Comparison of ENCODE assay signal across 8 cellular contexts in the genomic region with DNA sequence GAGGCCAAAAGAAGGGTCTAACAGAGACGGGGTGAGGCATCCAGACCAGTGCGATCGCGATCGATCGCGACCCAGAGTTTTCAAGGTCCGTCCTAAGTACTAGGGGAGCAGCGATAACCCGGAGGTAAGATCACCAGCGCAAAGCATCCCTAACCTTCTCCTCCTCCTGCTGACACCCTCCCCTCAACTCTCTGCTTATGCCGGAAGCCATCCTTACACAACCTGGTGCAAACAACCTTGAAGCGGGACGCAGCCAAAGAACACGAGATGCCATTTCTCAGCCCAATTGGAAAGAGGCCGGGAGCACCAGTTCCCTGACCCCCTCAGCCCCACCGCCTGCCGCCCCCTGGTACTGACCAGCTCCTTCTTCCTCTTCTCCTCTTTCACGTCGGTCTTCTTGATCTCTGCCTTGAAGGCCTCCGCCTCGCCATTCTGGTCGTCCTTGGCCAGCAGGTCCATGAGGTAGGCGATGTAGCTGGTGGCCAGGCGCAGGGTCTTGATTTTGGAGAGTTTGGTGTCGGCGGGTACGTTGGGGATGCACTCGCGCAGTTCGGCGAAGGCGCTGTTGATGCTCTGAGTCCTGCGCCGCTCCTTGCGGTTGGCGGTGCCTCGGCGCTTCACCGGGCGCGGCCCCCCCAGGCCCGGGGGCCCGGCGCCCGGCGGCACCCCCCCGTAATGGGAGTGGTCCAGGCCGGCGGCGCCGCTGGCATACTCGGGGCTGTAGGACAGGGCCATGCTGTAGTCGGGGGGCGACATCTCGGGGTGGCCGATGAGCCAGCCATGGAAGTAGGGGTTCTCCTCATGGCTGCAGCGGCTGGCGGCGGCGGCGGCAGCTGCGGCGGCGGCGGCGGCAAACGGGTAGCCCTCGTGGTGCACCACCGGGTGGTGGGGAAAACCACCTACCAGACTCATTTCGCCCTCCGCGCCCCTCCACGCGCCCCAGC. TPM values are rescaled to one million over a fixed set of nuclear protein-coding genes. Genes with fewer than 3 reads are reported as not detected.
DNase-seq lines count a peak whose midpoint lies in the region; ATAC-seq, FAIRE-seq and TF ChIP-seq lines count a peak whose summit lies in the region.

No MANE protein-coding gene starts in this region.

- peaks cover 66% of the 10 kb centered on the region for H3K27me3 ChIP-seq in muscle layer of duodenum (ENCODE audit: low read depth, low read length)

- no peaks in the 10 kb centered on the region for H3K36me3 Mint-ChIP-seq in brain

- peak overlapping the region; percentile 91 for H3K27ac ChIP-seq in muscle layer of duodenum (ENCODE audit: low read length)

- TF ChIP-seq CTCF in brain (conservative IDR thresholded peaks at IDR 0.05) = no peak

- DNase-seq in AG08396 (ENCODE audit: low spot score) = peak; percentile 5
- DNase-seq in HTR-8/SVneo (ENCODE audit: insufficient read length, low spot score) = peak; percentile 32
- DNase-seq in SIG-M5 treated with dmso at 0.1 percent for 504 hours (lab: John Stamatoyannopoulos, UW; ENCODE audit: unreplicated experiment) = no peak

- ATAC-seq in GM18870 (IDR thresholded peaks at IDR 0.05; ENCODE audit: unreplicated experiment) = no peak
- no peak for ATAC-seq in HG03342 (IDR thresholded peaks at IDR 0.05; ENCODE audit: unreplicated experiment)
- no peak for ATAC-seq in GM18519 (IDR thresholded peaks at IDR 0.05; ENCODE audit: low FRiP score, unreplicated experiment)

- peaks cover 0 to 5% of the 10 kb centered on the region in 2 donors for H3K4me1 ChIP-seq in muscle layer of duodenum (ENCODE audit: control insufficient read depth in 1 of 2, insufficient read depth in 2 of 2, low read length in 2 of 2)

- H3K4me3 Mint-ChIP-seq in brain = peak overlapping the region; percentile 58 to 85 (median 78)

- peaks cover 57% of the 10 kb centered on the region for H3K4me1 Mint-ChIP-seq in brain

- peak overlapping the region; percentile 84 to 93 for H3K4me3 ChIP-seq in muscle layer of duodenum (ENCODE audit: low read depth in 1 of 2, low read length in 2 of 2)

- peak overlapping the region in 3 of 5 experiments; percentile 44 to 82 (median 72) for H3K27ac Mint-ChIP-seq in brain

- no peaks in the 10 kb centered on the region for H3K36me3 ChIP-seq in muscle layer of duodenum (ENCODE audit: control insufficient read depth in 1 of 2, insufficient read depth in 2 of 2, low read length in 2 of 2)

- peak; percentile 68 for FAIRE-seq in HTR-8/SVneo (lab: Jason Lieb, UNC)

- peaks cover 97% of the 10 kb centered on the region for H3K27me3 Mint-ChIP-seq in brain

- H3K9me3 Mint-ChIP-seq in brain = peaks cover 0 to 24% (median 8%) of the 10 kb centered on the region in 5 experiments

- H3K9me3 ChIP-seq in muscle layer of duodenum (ENCODE audit: control insufficient read depth in 1 of 2, low read length in 2 of 2) = no peaks in the 10 kb centered on the region

RNA-seq across cellular contexts. Expression of gene HAND2, which starts 1.4 kb away (rescaled TPM):
- not detected for polyA plus RNA-seq in brain (ENCODE audit: insufficient read depth, low read depth, low replicate concordance)
